13 cellular contexts compared by ENCODE assay signal in genomic region chr15:48631191-48631770, GRCh38. TPM values are rescaled to one million over a fixed set of nuclear protein-coding genes. Genes with fewer than 3 reads are reported as not detected.
DNase-seq lines count a peak whose midpoint lies in the region; ATAC-seq and TF ChIP-seq lines count a peak whose summit lies in the region.
"Had no signal": no experiment of that assay in that cellular context is flagged by ENCODE, and none has a peak within 500 bp of the region (broad histone marks: within the 10 kb centered on the region; RNA-seq: fewer than 3 reads in every experiment).

No MANE protein-coding gene starts in this region.

- H3K4me1 Mint-ChIP-seq in activated T-cell treated with anti-CD3 and anti-CD28 coated beads, Interleukin-2, amount 50 U/mL, for 72 hours (ENCODE audit: low read depth), result peaks cover 9% of the 10 kb centered on the region
- peaks cover 6% of the 10 kb centered on the region for H3K4me1 Mint-ChIP-seq in stimulated activated memory B cell treated with anti-CD40 and anti-IgM and Interleukin-4, amounts not matched to agents 10 μg/mL and 1 μg/mL and 100 μg/mL, for 72 hours
- H3K4me1 Mint-ChIP-seq: T-helper 17 cell had no signal

- H3K27me3 ChIP-seq in ovary, result no peaks in the 10 kb centered on the region
- H3K27me3 ChIP-seq: tibial artery had no signal

- no peak overlapping the region for H3K27ac Mint-ChIP-seq in activated T-cell treated with anti-CD3 and anti-CD28 coated beads, Interleukin-2, amount 50 U/mL, for 72 hours
- H3K27ac Mint-ChIP-seq in stimulated activated memory B cell treated with anti-CD40 and anti-IgM and Interleukin-4, amounts not matched to agents 10 μg/mL and 1 μg/mL and 100 μg/mL, for 72 hours, result no peak overlapping the region
- H3K27ac Mint-ChIP-seq: activated CD8-positive, alpha-beta memory T cell treated with anti-CD3 and anti-CD28 coated beads, Interleukin-2, amount 10 ng/mL, durations not matched to agents 7 days and 5 days; T-helper 17 cell had no signal

- H3K36me3 Mint-ChIP-seq in activated T-cell treated with anti-CD3 and anti-CD28 coated beads, Interleukin-2, amount 50 U/mL, for 72 hours (ENCODE audit: insufficient read depth in 2 of 2), result no peaks in the 10 kb centered on the region
- H3K36me3 Mint-ChIP-seq in stimulated activated memory B cell treated with anti-CD40 and anti-IgM and Interleukin-4, amounts not matched to agents 10 μg/mL and 1 μg/mL and 100 μg/mL, for 72 hours, result no peaks in the 10 kb centered on the region
- H3K36me3 Mint-ChIP-seq: activated CD8-positive, alpha-beta memory T cell treated with anti-CD3 and anti-CD28 coated beads, Interleukin-2, amount 10 ng/mL, durations not matched to agents 7 days and 5 days had no signal

- TF ChIP-seq POLR2A in ovary (IDR thresholded peaks at IDR 0.05), result no peak

- H3K4me1 ChIP-seq in ovary (ENCODE audit: insufficient read depth), result peaks cover 15% of the 10 kb centered on the region

- no peak for TF ChIP-seq EP300 in ovary (IDR thresholded peaks at IDR 0.05)

- 79 to 91% (median 90%) methylated on average over 8 of the region's 8 CpGs for WGBS in ovary, 3 donors

- H3K9me3 Mint-ChIP-seq in activated T-cell treated with anti-CD3 and anti-CD28 coated beads, Interleukin-2, amount 50 U/mL, for 72 hours, result no peaks in the 10 kb centered on the region
- no peaks in the 10 kb centered on the region for H3K9me3 Mint-ChIP-seq in stimulated activated memory B cell treated with anti-CD40 and anti-IgM and Interleukin-4, amounts not matched to agents 10 μg/mL and 1 μg/mL and 100 μg/mL, for 72 hours

- no peak overlapping the region for H3K27ac ChIP-seq in ovary

- no peaks in the 10 kb centered on the region for H3K9me3 ChIP-seq in ovary
- H3K9me3 ChIP-seq: tibial artery had no signal

- TF ChIP-seq CTCF in fibroblast of pulmonary artery (IDR thresholded peaks at IDR 0.05; ENCODE audit: low read length, missing control alignments), result no peak
- no peak for TF ChIP-seq CTCF in ovary (IDR thresholded peaks at IDR 0.05)

- H3K36me3 ChIP-seq in ovary, result no peaks in the 10 kb centered on the region
- H3K36me3 ChIP-seq: tibial artery had no signal

- peak; percentile 67 to 93 for ATAC-seq in activated T-cell treated with anti-CD3 and anti-CD28 coated beads, Interleukin-2, amount 50 U/mL, for 72 hours (replicated peaks in 1 of 2)
- ATAC-seq in stimulated activated memory B cell treated with anti-CD40 and anti-IgM and Interleukin-4, amounts not matched to agents 10 μg/mL and 1 μg/mL and 100 μg/mL, for 72 hours, result peak; percentile 49
- no peak for ATAC-seq in GM18868 (IDR thresholded peaks at IDR 0.05; ENCODE audit: unreplicated experiment)
- ATAC-seq: activated CD8-positive, alpha-beta memory T cell treated with anti-CD3 and anti-CD28 coated beads, Interleukin-2, amount 10 ng/mL, durations not matched to agents 7 days and 5 days; T-helper 17 cell had no signal

- no peak overlapping the region for H3K4me3 Mint-ChIP-seq in activated T-cell treated with anti-CD3 and anti-CD28 coated beads, Interleukin-2, amount 50 U/mL, for 72 hours
- no peak overlapping the region for H3K4me3 Mint-ChIP-seq in stimulated activated memory B cell treated with anti-CD40 and anti-IgM and Interleukin-4, amounts not matched to agents 10 μg/mL and 1 μg/mL and 100 μg/mL, for 72 hours
- H3K4me3 Mint-ChIP-seq: activated CD8-positive, alpha-beta memory T cell treated with anti-CD3 and anti-CD28 coated beads, Interleukin-2, amount 10 ng/mL, durations not matched to agents 7 days and 5 days; T-helper 17 cell had no signal

- intact Hi-C loops in ovary (cut with DNase I), result no loop called here

- no peaks in the 10 kb centered on the region for H3K27me3 Mint-ChIP-seq in activated T-cell treated with anti-CD3 and anti-CD28 coated beads, Interleukin-2, amount 50 U/mL, for 72 hours (ENCODE audit: low read depth)
- no peaks in the 10 kb centered on the region for H3K27me3 Mint-ChIP-seq in stimulated activated memory B cell treated with anti-CD40 and anti-IgM and Interleukin-4, amounts not matched to agents 10 μg/mL and 1 μg/mL and 100 μg/mL, for 72 hours

- no peak overlapping the region for H3K4me3 ChIP-seq in fibroblast of pulmonary artery (replicated peaks; ENCODE audit: low read depth, low read length)
- no peak overlapping the region for H3K4me3 ChIP-seq in ovary
- H3K4me3 ChIP-seq: tibial artery had no signal

- peak; percentile 38 to 47 for DNase-seq in activated T-cell treated with anti-CD3 and anti-CD28 coated beads, Interleukin-2, amount 50 U/mL, for 72 hours
- no peak for DNase-seq in activated T-cell treated with anti-CD3 and anti-CD28 coated beads, Interleukin-2, amount 50 U/mL, for 1 hour
- DNase-seq in NCI-H82 (lab: John Stamatoyannopoulos, UW), result peak; percentile 73
- peak; percentile 48 for DNase-seq in fibroblast of pulmonary artery (ENCODE audit: low read depth)
- no peak for DNase-seq in ovary
- no peak for DNase-seq in NCI-H146 treated with DMSO at 0.1 percent for 48 hours (lab: John Stamatoyannopoulos, UW; ENCODE audit: unreplicated experiment)
- DNase-seq: activated CD8-positive, alpha-beta memory T cell treated with anti-CD3 and anti-CD28 coated beads, Interleukin-2, amount 10 ng/mL, durations not matched to agents 7 days and 5 days; EL; NCI-H2029 treated with DMSO at 0.1 percent for 48 hours; T-helper 17 cell; tibial artery had no signal

RNA-seq across cellular contexts. Expression of gene FBN1, which starts 14.2 kb away (rescaled TPM):
- under 1 TPM; 0.50 to 0.79 TPM for total RNA-seq in activated T-cell treated with anti-CD3 and anti-CD28 coated beads, Interleukin-2, amount 50 U/mL, for 72 hours
- 100 to 1,000 TPM in 3 of 7 donors, 10 to 100 TPM in 4; 62.5 to 143 (median 97.4) TPM for total RNA-seq in ovary
- 100 to 1,000 TPM in 1 of 2 donors, 10 to 100 TPM in 1; 82.2 to 159 TPM for polyA plus RNA-seq in ovary

Comparison
In these comparisons a context has a peak if more than half of its experiments do, and no peak if none do; other contexts are left out.
1. DNase-seq: peak in activated T-cell treated with anti-CD3 and anti-CD28 coated beads, Interleukin-2, amount 50 U/mL, for 72 hours (2 of 2), NCI-H82 (single experiment) and fibroblast of pulmonary artery (single experiment); none in activated T-cell treated with anti-CD3 and anti-CD28 coated beads, Interleukin-2, amount 50 U/mL, for 1 hour (single experiment), ovary (0 of 5) and NCI-H146 treated with DMSO at 0.1 percent for 48 hours (single experiment).
2. RNA of gene FBN1, which starts 14.2 kb away (total RNA-seq): 62.5 to 143 TPM in ovary; 0.50 to 0.79 TPM in activated T-cell treated with anti-CD3 and anti-CD28 coated beads, Interleukin-2, amount 50 U/mL, for 72 hours; every median in the first group is over 10 times any median in the second.